19 cellular contexts compared by ENCODE assay signal in genomic region chr7:122403113-122403512, GRCh38.
A peak's percentile ranks its signal among the peaks of the same experiment; 100 is the strongest.
DNase-seq lines count a peak whose midpoint lies in the region; TF ChIP-seq lines count a peak whose summit lies in the region.
"Had no signal": no experiment of that assay in that cellular context is flagged by ENCODE, and none has a peak within 500 bp of the region (broad histone marks: within the 10 kb centered on the region; RNA-seq: fewer than 3 reads in every experiment).

No MANE protein-coding gene starts in this region.

- H3K27me3 Mint-ChIP-seq in H9 (ENCODE audit: low read depth) = no peaks in the 10 kb centered on the region
- H3K27me3 Mint-ChIP-seq: CD4-positive, alpha-beta T cell had no signal

- H3K18ac ChIP-seq in H9 (ENCODE audit: insufficient read length, low read depth, low read length) = no peak overlapping the region

- DNase-seq in H9 (no peak), SK-N-MC (ENCODE audit: low read depth, low spot score) (no peak), dermis blood vessel endothelial cell (no peak), Ammon's horn (ENCODE audit: low spot score) (no peak), SJCRH30 (no peak)
- DNase-seq: BE2C; CD4-positive, alpha-beta T cell; CD8-positive, alpha-beta memory T cell; DMS 273 treated with DMSO at 0.1 percent for 48 hours; DMS79; EL; GDM1; HFFc6 had no signal

- H3K4me1 ChIP-seq in H9 (ENCODE audit: insufficient read depth, low read length) (peaks cover 2% of the 10 kb centered on the region; the same call in 1 of the 2 replicates), HUES64 (ENCODE audit: insufficient read depth, low read length) (peaks cover 35% of the 10 kb centered on the region), SJCRH30 (no peaks in the 10 kb centered on the region)
- H3K4me1 ChIP-seq: BE2C; BLaER1 treated with 17β-estradiol and CSF1 and Interleukin-3, amounts not matched to agents 10 nM and 100 nM had no signal

- H3K36me3 ChIP-seq in HUES64 (ENCODE audit: insufficient read depth, low read length) = no peaks in the 10 kb centered on the region
- H3K36me3 ChIP-seq in SK-N-MC (ENCODE audit: insufficient read depth, low read length) = peaks cover 4% of the 10 kb centered on the region; the same call in 1 of the 2 replicates
- H3K36me3 ChIP-seq in SJCRH30 = no peaks in the 10 kb centered on the region
- H3K36me3 ChIP-seq: BE2C; BLaER1 treated with 17β-estradiol and CSF1 and Interleukin-3, amounts not matched to agents 10 nM and 100 nM; HAP-1 had no signal

- H3K4me1 Mint-ChIP-seq in H9 = peaks cover 33 to 34% of the 10 kb centered on the region in 2 experiments
- H3K4me1 Mint-ChIP-seq: CD14-positive monocyte; CD8-positive, alpha-beta memory T cell had no signal

- no peak overlapping the region for H3K14ac ChIP-seq in H9 (ENCODE audit: insufficient read depth, low read length)

- H4K20me1 ChIP-seq in H9 (ENCODE audit: control insufficient read depth, insufficient read depth, insufficient read length) = no peaks in the 10 kb centered on the region
- H4K20me1 ChIP-seq: BLaER1 treated with 17β-estradiol and CSF1 and Interleukin-3, amounts not matched to agents 10 nM and 100 nM had no signal

- peaks cover 0 to 3% of the 10 kb centered on the region in 2 experiments; a peak in 2 of 5 replicates for H3K9me3 Mint-ChIP-seq in H9
- H3K9me3 Mint-ChIP-seq: CD4-positive, alpha-beta T cell; GM23338 had no signal

- H2AK5ac ChIP-seq in H9 (ENCODE audit: insufficient read length, low read length) = no peak overlapping the region

- H2BK15ac ChIP-seq in H9 (ENCODE audit: low read depth, low read length) = no peak overlapping the region

- H3K79me1 ChIP-seq in H9 (ENCODE audit: insufficient read depth, low read depth, low read length, poor library complexity, severe bottlenecking) = no peaks in the 10 kb centered on the region

- no peak overlapping the region for H2AFZ ChIP-seq in H9 (ENCODE audit: low read length)
- H2AFZ ChIP-seq: GM23338 had no signal

- no peak overlapping the region for H2BK12ac ChIP-seq in H9 (ENCODE audit: insufficient read length, low read depth, low read length)

- TF ChIP-seq CTCF in H9 (conservative IDR thresholded peaks at IDR 0.05) = no peak

- no peak overlapping the region for H4K91ac ChIP-seq in H9 (ENCODE audit: insufficient read length, low read depth, low read length)

- H3K36me3 Mint-ChIP-seq in H9 (ENCODE audit: insufficient read depth in 1 of 3, low read depth in 3 of 3) = no peaks in the 10 kb centered on the region; a peak in 3 of 7 replicates
- H3K36me3 Mint-ChIP-seq: CD14-positive monocyte; CD8-positive, alpha-beta memory T cell had no signal

- H3K9me3 ChIP-seq in H9 (ENCODE audit: control insufficient read depth, low read depth, low read length) (no peaks in the 10 kb centered on the region), HUES64 (ENCODE audit: insufficient read depth, low read depth, low read length) (no peaks in the 10 kb centered on the region), SK-N-MC (ENCODE audit: low read depth, low read length) (no peaks in the 10 kb centered on the region), SJCRH30 (replicated peaks) (no peaks in the 10 kb centered on the region)
- H3K9me3 ChIP-seq: BE2C; BLaER1 treated with 17β-estradiol and CSF1 and Interleukin-3, amounts not matched to agents 10 nM and 100 nM; HAP-1 had no signal

- no peak overlapping the region for H2BK120ac ChIP-seq in H9 (ENCODE audit: low read depth, low read length, poor library complexity, severe bottlenecking)

- H3K23me2 ChIP-seq in H9 (ENCODE audit: insufficient read length, low read depth, low read length, poor library complexity, severe bottlenecking) = no peaks in the 10 kb centered on the region

- no peak overlapping the region for H4K8ac ChIP-seq in H9 (replicated peaks; ENCODE audit: insufficient read length, low read depth, low read length)

- H3K4me3 ChIP-seq in HUES64 (ENCODE audit: low read length) = no peak overlapping the region
- peak overlapping the region; percentile 63; the same call in 1 of the 2 replicates for H3K4me3 ChIP-seq in SK-N-MC
- no peak overlapping the region for H3K4me3 ChIP-seq in SJCRH30
- H3K4me3 ChIP-seq: BLaER1 treated with 17β-estradiol and CSF1 and Interleukin-3, amounts not matched to agents 10 nM and 100 nM; GM23338; HAP-1 had no signal

- WGBS in H9 (ENCODE audit: extremely low coverage, insufficient read length, low lambda C conversion rate) = no CpG with 5 or more reads among the region's 1 CpG
- no CpG with 5 or more reads among the region's 1 CpG for WGBS in HUES64

- H3K79me2 ChIP-seq in H9 (ENCODE audit: insufficient read depth, low read length) = no peaks in the 10 kb centered on the region

- H3K27ac Mint-ChIP-seq in H9 = peak overlapping the region in 2 of 3 experiments; percentile 59 to 62; a peak in 1 of 7 replicates
- H3K27ac Mint-ChIP-seq: CD14-positive monocyte; CD4-positive, alpha-beta T cell; CD8-positive, alpha-beta memory T cell; GM23338; HFFc6 had no signal

- H3K27ac ChIP-seq in H9 (ENCODE audit: insufficient read length, low read depth, low read length) = no peak overlapping the region
- H3K27ac ChIP-seq in HUES64 (ENCODE audit: low read depth, low read length) = 0 out of 2 replicates have a peak overlapping the region, but pooled peaks have one; percentile 7
- 0 out of 2 replicates have a peak overlapping the region, but pooled peaks have one; percentile 80 for H3K27ac ChIP-seq in SK-N-MC
- H3K27ac ChIP-seq in SJCRH30 = no peak overlapping the region
- H3K27ac ChIP-seq: 22Rv1; BLaER1 treated with 17β-estradiol and CSF1 and Interleukin-3, amounts not matched to agents 10 nM and 100 nM had no signal

- H3K4me3 Mint-ChIP-seq in H9 = no peak overlapping the region
- H3K4me3 Mint-ChIP-seq: CD14-positive monocyte; CD4-positive, alpha-beta T cell; CD8-positive, alpha-beta memory T cell; GM23338; HFFc6 had no signal

- H3K56ac ChIP-seq in H9 (ENCODE audit: insufficient read length, low read depth, low read length) = no peak overlapping the region

- no peak overlapping the region for H3K4me2 ChIP-seq in H9 (ENCODE audit: insufficient read depth, insufficient read length, low read length)
- H3K4me2 ChIP-seq: BLaER1 treated with 17β-estradiol and CSF1 and Interleukin-3, amounts not matched to agents 10 nM and 100 nM had no signal

- H3K27me3 ChIP-seq in H9 (ENCODE audit: insufficient read depth, low read length) (no peaks in the 10 kb centered on the region), HUES64 (ENCODE audit: insufficient read depth, low read length) (no peaks in the 10 kb centered on the region), SJCRH30 (0 out of 2 replicates have a peak, but pooled peaks cover 7% of the 10 kb centered on the region)
- H3K27me3 ChIP-seq: BE2C; BLaER1 treated with 17β-estradiol and CSF1 and Interleukin-3, amounts not matched to agents 10 nM and 100 nM had no signal

- H3K9ac ChIP-seq in H9 (ENCODE audit: extremely low read depth, insufficient read length, low read length) (no peak overlapping the region), HUES64 (ENCODE audit: low read depth, low read length) (no peak overlapping the region), SK-N-MC (ENCODE audit: insufficient read length) (no peak overlapping the region)
- H3K9ac ChIP-seq: BLaER1 treated with 17β-estradiol and CSF1 and Interleukin-3, amounts not matched to agents 10 nM and 100 nM had no signal

- no peak overlapping the region for H2BK20ac ChIP-seq in H9 (ENCODE audit: low read depth, low read length, poor library complexity, severe bottlenecking)

- no peak overlapping the region for H3K23ac ChIP-seq in H9 (ENCODE audit: insufficient read length, low read depth, low read length)

- H2BK5ac ChIP-seq in H9 (ENCODE audit: insufficient read length, low read length) = no peak overlapping the region

- no peak overlapping the region for H3T11ph ChIP-seq in H9 (ENCODE audit: low read length)

- no peak overlapping the region for H4K5ac ChIP-seq in H9 (ENCODE audit: insufficient read length, low read depth, low read length)

- H3K4ac ChIP-seq in H9 (ENCODE audit: low read depth, low read length) = no peak overlapping the region

Comparison
In these comparisons a context has a peak if more than half of its experiments do, and no peak if none do; other contexts are left out.
1. H3K27ac ChIP-seq: peak in HUES64 (single experiment) and SK-N-MC (single experiment); none in H9 (single experiment) and SJCRH30 (single experiment).